Comparison of ENCODE assay signal across 1 cellular context in genomic region chr12:718756-719138, GRCh38.
TF ChIP-seq lines count a peak whose summit lies in the region.

No MANE protein-coding gene starts in this region.

TF ChIP-seq in K562, 482 proteins besides CTCF, POLR2A, EP300 and RAD21:
- no peak for TF ChIP-seq ZNF583 (CRISPR knock-in tag; IDR thresholded peaks at IDR 0.05)
- TF ChIP-seq FOXP1 (CRISPR knock-in tag; IDR thresholded peaks at IDR 0.05): no peak
- no peak for TF ChIP-seq ZNF124 (CRISPR knock-in tag; IDR thresholded peaks at IDR 0.05)
- TF ChIP-seq NONO (IDR thresholded peaks at IDR 0.05; ENCODE audit: low read depth in 2 of 2, low read length in 1 of 2): no peak
- no peak for TF ChIP-seq MECOM (CRISPR knock-in tag; IDR thresholded peaks at IDR 0.05)
- TF ChIP-seq BRCA1 (IDR thresholded peaks at IDR 0.05): no peak
- TF ChIP-seq BRCA1 (CRISPR knock-in tag; IDR thresholded peaks at IDR 0.05): no peak
- no peak for TF ChIP-seq RFX7 (CRISPR knock-in tag; IDR thresholded peaks at IDR 0.05)
